24 cellular contexts compared by ENCODE assay signal in the genomic region with DNA sequence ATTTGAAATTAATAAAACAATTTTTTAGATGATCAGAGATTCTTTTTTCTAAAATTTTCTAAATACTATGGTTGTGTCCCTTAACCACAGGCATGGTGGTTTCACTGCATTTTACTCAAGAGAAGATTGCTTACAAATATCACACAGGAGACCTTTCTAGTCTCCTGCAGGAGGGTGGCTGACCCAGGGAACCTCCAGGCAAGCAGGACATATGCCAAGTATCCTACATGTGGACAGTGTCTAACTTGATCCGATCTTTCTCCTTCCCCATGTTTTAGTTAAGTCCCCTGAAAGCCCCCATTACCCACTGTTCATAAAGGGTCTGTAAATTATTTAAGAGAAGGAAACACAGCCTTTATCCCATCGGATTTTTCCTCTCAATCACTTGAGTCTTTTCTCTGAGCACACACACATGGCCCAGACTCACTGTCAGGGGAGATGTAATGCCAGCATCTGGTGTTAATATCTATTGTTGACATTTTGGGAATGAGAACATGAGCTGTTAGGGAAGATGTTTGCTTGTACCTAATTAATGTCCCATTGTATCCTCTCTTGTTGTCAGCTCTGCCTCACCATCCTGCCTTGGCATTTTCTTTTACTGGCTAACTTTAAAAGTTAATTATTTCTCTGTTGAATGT.
A peak's percentile ranks its signal among the peaks of the same experiment; 100 is the strongest.
DNase-seq lines count a peak whose midpoint lies in the region; ATAC-seq and TF ChIP-seq lines count a peak whose summit lies in the region.
"Had no signal": no experiment of that assay in that cellular context is flagged by ENCODE, and none has a peak within 500 bp of the region (broad histone marks: within the 10 kb centered on the region; RNA-seq: fewer than 3 reads in every experiment).

No MANE protein-coding gene starts in this region.

- no peak for ATAC-seq in GM19397 (IDR thresholded peaks at IDR 0.05; ENCODE audit: unreplicated experiment)
- ATAC-seq: naive thymus-derived CD4-positive, alpha-beta T cell; pancreas; right lobe of liver; stimulated activated memory B cell treated with anti-CD40 and anti-IgM and Interleukin-4, amounts not matched to agents 10 μg/mL and 1 μg/mL and 100 μg/mL, for 72 hours had no signal

- no peaks in the 10 kb centered on the region for H3K9me2 ChIP-seq in SK-N-SH

- TF ChIP-seq RAD21 in SK-N-SH (IDR thresholded peaks at IDR 0.05; ENCODE audit: low read length): peak; percentile 12

- H3K27me3 ChIP-seq in SK-N-SH (ENCODE audit: insufficient read depth): no peaks in the 10 kb centered on the region
- H3K27me3 ChIP-seq: pancreas, right lobe of liver had no signal

- peaks cover 56% of the 10 kb centered on the region for H3K4me1 Mint-ChIP-seq in glutamatergic neuron (ENCODE audit: low read depth, unreplicated experiment)

- no peaks in the 10 kb centered on the region for H3K36me3 ChIP-seq in SK-N-SH (replicated peaks in 1 of 2; ENCODE audit: control insufficient read depth in 1 of 2, insufficient read depth in 2 of 2, low read length in 1 of 2)
- H3K36me3 ChIP-seq: pancreas, right lobe of liver had no signal

- H3K4me1 ChIP-seq in SK-N-SH (ENCODE audit: control insufficient read depth in 1 of 2, insufficient read depth in 2 of 2, low read depth in 1 of 2, low read length in 1 of 2): peaks cover 0 to 46% of the 10 kb centered on the region in 2 experiments; a peak in 3 of 4 replicates
- H3K4me1 ChIP-seq: pancreas, right lobe of liver had no signal

- H3K4me2 ChIP-seq in SK-N-SH: no peak overlapping the region

- TF ChIP-seq CTCF in SK-N-SH (IDR thresholded peaks at IDR 0.05) (no peak), glutamatergic neuron (IDR thresholded peaks at IDR 0.05; ENCODE audit: partially characterized antibody, unreplicated experiment) (no peak), RWPE1 (conservative IDR thresholded peaks at IDR 0.05; ENCODE audit: low read depth) (no peak)

- H3K27me3 Mint-ChIP-seq in glutamatergic neuron (ENCODE audit: unreplicated experiment): peaks cover 7% of the 10 kb centered on the region
- H3K27me3 Mint-ChIP-seq: activated CD4-positive, alpha-beta memory T cell treated with anti-CD3 and anti-CD28 coated beads, Interleukin-2, amount 10 ng/mL, durations not matched to agents 7 days and 5 days; stimulated activated memory B cell treated with anti-CD40 and anti-IgM and Interleukin-4, amounts not matched to agents 10 μg/mL and 1 μg/mL and 100 μg/mL, for 72 hours had no signal

- no peaks in the 10 kb centered on the region for H4K20me1 ChIP-seq in SK-N-SH (ENCODE audit: insufficient read depth)

- POLR2A ChIA-PET in SK-N-SH (lab: Yijun Ruan, JAX) (no interaction called here), RWPE1 (lab: Yijun Ruan, JAX; ENCODE audit: low non-redundant PET) (no interaction called here)

- no peak for TF ChIP-seq EP300 in SK-N-SH (IDR thresholded peaks at IDR 0.05; ENCODE audit: borderline replicate concordance in 1 of 2, low read depth in 1 of 2, low read length in 1 of 2)

- peak overlapping the region; percentile 36 for H3K4me3 Mint-ChIP-seq in glutamatergic neuron (ENCODE audit: unreplicated experiment)
- H3K4me3 Mint-ChIP-seq: activated CD4-positive, alpha-beta memory T cell treated with anti-CD3 and anti-CD28 coated beads, Interleukin-2, amount 10 ng/mL, durations not matched to agents 7 days and 5 days; activated naive CD4-positive, alpha-beta T cell treated with anti-CD3 and anti-CD28 coated beads for 36 hours; naive thymus-derived CD4-positive, alpha-beta T cell; stimulated activated memory B cell treated with anti-CD40 and anti-IgM and Interleukin-4, amounts not matched to agents 10 μg/mL and 1 μg/mL and 100 μg/mL, for 72 hours; T-helper 1 cell treated with Interleukin-12 subunit alpha and Interleukin-12 subunit beta and Interleukin-4 antibody, amounts not matched to agents 30 μg/mL and 1 μg/mL, for 36 hours had no signal

- H3K4me3 ChIP-seq in SK-N-SH (ENCODE audit: low read depth in 2 of 2, low read length in 1 of 2): no peak overlapping the region
- H3K4me3 ChIP-seq: lung, pancreas, right lobe of liver had no signal

- no peaks in the 10 kb centered on the region for H3F3A ChIP-seq in SK-N-SH (replicated peaks; ENCODE audit: insufficient read depth)

- WGBS in SK-N-SH (ENCODE audit: low lambda C conversion rate): 16% methylated on average over 2 of the region's 2 CpGs

- CTCF ChIA-PET in SK-N-SH (lab: Yijun Ruan, JAX) (interaction anchor here (0.8 to 3.8 kb wide), 7 partner anchors 10 to 345 kb away, joined by 3 to 9 read pairs (median 3); no protein-coding TSS in a partner anchor), RWPE1 (lab: Yijun Ruan, JAX) (no interaction called here)

- no peak overlapping the region for H2AFZ ChIP-seq in SK-N-SH (ENCODE audit: low read depth)

- DNase-seq in COR-L47 (lab: John Stamatoyannopoulos, UW) (peak; percentile 27), NCI-H2029 (lab: John Stamatoyannopoulos, UW) (peak; percentile 26), SK-N-SH (peak; percentile 78), glutamatergic neuron (no peak), midbrain (lab: John Stamatoyannopoulos, UW) (no peak), SW 1271 (lab: John Stamatoyannopoulos, UW) (no peak), RWPE1 (ENCODE audit: low spot score) (no peak)
- DNase-seq: activated CD4-positive, alpha-beta memory T cell treated with anti-CD3 and anti-CD28 coated beads, Interleukin-2, amount 10 ng/mL, durations not matched to agents 7 days and 5 days; activated naive CD4-positive, alpha-beta T cell treated with anti-CD3 and anti-CD28 coated beads for 36 hours; aorta; central memory CD4-positive, alpha-beta T cell; EL; GOT3; KG1; naive thymus-derived CD4-positive, alpha-beta T cell; NCI-H1105; NCI-H2227 treated with DMSO at 0.1 percent for 48 hours; pancreas; right lobe of liver; Right ventricle myocardium superior had no signal

- no peak overlapping the region for H3K9ac ChIP-seq in SK-N-SH

- H3K79me2 ChIP-seq in SK-N-SH (ENCODE audit: insufficient read depth): no peaks in the 10 kb centered on the region

- peaks cover 24% of the 10 kb centered on the region for H3K9me3 Mint-ChIP-seq in glutamatergic neuron (ENCODE audit: unreplicated experiment)
- H3K9me3 Mint-ChIP-seq: stimulated activated memory B cell treated with anti-CD40 and anti-IgM and Interleukin-4, amounts not matched to agents 10 μg/mL and 1 μg/mL and 100 μg/mL, for 72 hours had no signal

- H3K27ac Mint-ChIP-seq in glutamatergic neuron (ENCODE audit: unreplicated experiment): peak overlapping the region; percentile 19
- H3K27ac Mint-ChIP-seq: activated CD4-positive, alpha-beta memory T cell treated with anti-CD3 and anti-CD28 coated beads, Interleukin-2, amount 10 ng/mL, durations not matched to agents 7 days and 5 days; activated naive CD4-positive, alpha-beta T cell treated with anti-CD3 and anti-CD28 coated beads for 36 hours; naive thymus-derived CD4-positive, alpha-beta T cell; stimulated activated memory B cell treated with anti-CD40 and anti-IgM and Interleukin-4, amounts not matched to agents 10 μg/mL and 1 μg/mL and 100 μg/mL, for 72 hours; T-helper 1 cell treated with Interleukin-12 subunit alpha and Interleukin-12 subunit beta and Interleukin-4 antibody, amounts not matched to agents 30 μg/mL and 1 μg/mL, for 36 hours had no signal

- H3K9me3 ChIP-seq in SK-N-SH: no peaks in the 10 kb centered on the region
- H3K9me3 ChIP-seq: pancreas, right lobe of liver had no signal

- H3K36me3 Mint-ChIP-seq in glutamatergic neuron (ENCODE audit: unreplicated experiment): peaks cover 13% of the 10 kb centered on the region
- H3K36me3 Mint-ChIP-seq: naive thymus-derived CD4-positive, alpha-beta T cell had no signal

- H3K27ac ChIP-seq in SK-N-SH (ENCODE audit: low read depth in 2 of 2, low read length in 1 of 2) (peak overlapping the region; percentile 30 to 93; a peak in 3 of 4 replicates), RWPE1 (no peak overlapping the region)
- H3K27ac ChIP-seq: pancreas, right lobe of liver had no signal

TF ChIP-seq in SK-N-SH, 30 proteins besides CTCF, POLR2A, EP300 and RAD21 (continues in another document):
- no peak for TF ChIP-seq POLR2AphosphoS5 (IDR thresholded peaks at IDR 0.05; ENCODE audit: low read depth, low read length)
- TF ChIP-seq TCF12 (IDR thresholded peaks at IDR 0.05): peak; percentile 85
- TF ChIP-seq GABPA (IDR thresholded peaks at IDR 0.05; ENCODE audit: low read depth): no peak
- TF ChIP-seq SMC3 (IDR thresholded peaks at IDR 0.05; ENCODE audit: low read depth, low read length): no peak
- TF ChIP-seq, protein P1, sequence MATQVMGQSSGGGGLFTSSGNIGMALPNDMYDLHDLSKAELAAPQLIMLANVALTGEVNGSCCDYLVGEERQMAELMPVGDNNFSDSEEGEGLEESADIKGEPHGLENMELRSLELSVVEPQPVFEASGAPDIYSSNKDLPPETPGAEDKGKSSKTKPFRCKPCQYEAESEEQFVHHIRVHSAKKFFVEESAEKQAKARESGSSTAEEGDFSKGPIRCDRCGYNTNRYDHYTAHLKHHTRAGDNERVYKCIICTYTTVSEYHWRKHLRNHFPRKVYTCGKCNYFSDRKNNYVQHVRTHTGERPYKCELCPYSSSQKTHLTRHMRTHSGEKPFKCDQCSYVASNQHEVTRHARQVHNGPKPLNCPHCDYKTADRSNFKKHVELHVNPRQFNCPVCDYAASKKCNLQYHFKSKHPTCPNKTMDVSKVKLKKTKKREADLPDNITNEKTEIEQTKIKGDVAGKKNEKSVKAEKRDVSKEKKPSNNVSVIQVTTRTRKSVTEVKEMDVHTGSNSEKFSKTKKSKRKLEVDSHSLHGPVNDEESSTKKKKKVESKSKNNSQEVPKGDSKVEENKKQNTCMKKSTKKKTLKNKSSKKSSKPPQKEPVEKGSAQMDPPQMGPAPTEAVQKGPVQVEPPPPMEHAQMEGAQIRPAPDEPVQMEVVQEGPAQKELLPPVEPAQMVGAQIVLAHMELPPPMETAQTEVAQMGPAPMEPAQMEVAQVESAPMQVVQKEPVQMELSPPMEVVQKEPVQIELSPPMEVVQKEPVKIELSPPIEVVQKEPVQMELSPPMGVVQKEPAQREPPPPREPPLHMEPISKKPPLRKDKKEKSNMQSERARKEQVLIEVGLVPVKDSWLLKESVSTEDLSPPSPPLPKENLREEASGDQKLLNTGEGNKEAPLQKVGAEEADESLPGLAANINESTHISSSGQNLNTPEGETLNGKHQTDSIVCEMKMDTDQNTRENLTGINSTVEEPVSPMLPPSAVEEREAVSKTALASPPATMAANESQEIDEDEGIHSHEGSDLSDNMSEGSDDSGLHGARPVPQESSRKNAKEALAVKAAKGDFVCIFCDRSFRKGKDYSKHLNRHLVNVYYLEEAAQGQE (IDR thresholded peaks at IDR 0.05; ENCODE audit: low read depth, low read length): no peak
- no peak for TF ChIP-seq USF1 (IDR thresholded peaks at IDR 0.05; ENCODE audit: borderline replicate concordance, low read depth)
- TF ChIP-seq MXI1 (IDR thresholded peaks at IDR 0.05; ENCODE audit: low read depth, low read length): peak; percentile 83
- no peak for TF ChIP-seq FOXM1 (IDR thresholded peaks at IDR 0.05; ENCODE audit: low read depth)

Comparison
In these comparisons a context has a peak if more than half of its experiments do, and no peak if none do; other contexts are left out.
1. DNase-seq: peak in COR-L47 (single experiment), NCI-H2029 (single experiment) and SK-N-SH (single experiment); none in glutamatergic neuron (single experiment), midbrain (single experiment), SW 1271 (0 of 2) and RWPE1 (single experiment).